2 cellular contexts compared by ENCODE assay signal in the genomic region with DNA sequence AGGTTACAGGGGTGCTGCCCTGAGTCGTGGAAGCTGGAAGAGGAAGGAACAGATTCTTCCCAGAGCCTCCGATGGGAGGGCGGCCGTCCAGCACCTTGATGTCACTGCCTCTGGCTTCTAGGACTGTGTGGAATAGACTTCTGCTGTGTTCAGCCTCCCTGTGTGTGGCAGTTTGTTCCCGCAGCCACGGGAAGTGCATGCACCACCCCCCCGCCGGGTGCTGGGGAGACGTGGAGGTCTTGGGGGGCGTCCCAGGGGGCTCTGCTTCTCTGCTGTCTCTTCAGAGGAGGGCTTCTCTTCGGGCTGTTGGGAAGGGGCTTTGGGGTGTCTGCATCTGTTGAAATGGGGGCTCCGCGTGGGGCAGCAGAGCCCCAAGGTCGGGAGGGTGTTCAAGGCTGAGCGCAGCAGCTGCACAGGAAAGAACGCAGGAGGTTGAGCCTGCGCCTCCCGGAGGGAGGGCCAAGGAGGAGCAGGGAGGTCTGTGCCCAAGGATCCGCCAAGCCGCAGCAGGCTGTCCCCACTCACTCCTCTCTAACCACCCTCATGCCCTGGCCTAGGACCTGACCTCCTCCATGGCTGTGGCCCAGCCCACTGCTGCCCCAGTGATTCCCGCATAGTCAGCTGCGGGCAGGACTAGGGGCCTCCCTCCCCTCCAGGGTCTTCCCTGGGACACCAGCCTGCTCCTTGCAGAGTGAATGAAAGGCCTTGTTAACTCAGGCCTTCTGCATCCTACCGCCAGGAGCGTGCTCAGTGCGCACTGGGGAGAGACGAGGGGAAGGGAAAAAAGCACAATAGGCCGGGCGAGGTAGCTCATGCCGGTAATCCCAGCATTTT.
TF ChIP-seq lines count a peak whose summit lies in the region.

No MANE protein-coding gene starts in this region.

TF ChIP-seq in GM23338, 12 proteins besides CTCF, POLR2A, EP300 and RAD21 (continues in another document):
- no peak for TF ChIP-seq STAT1 (IDR thresholded peaks at IDR 0.05; ENCODE audit: unreplicated experiment)
- TF ChIP-seq, protein P1, sequence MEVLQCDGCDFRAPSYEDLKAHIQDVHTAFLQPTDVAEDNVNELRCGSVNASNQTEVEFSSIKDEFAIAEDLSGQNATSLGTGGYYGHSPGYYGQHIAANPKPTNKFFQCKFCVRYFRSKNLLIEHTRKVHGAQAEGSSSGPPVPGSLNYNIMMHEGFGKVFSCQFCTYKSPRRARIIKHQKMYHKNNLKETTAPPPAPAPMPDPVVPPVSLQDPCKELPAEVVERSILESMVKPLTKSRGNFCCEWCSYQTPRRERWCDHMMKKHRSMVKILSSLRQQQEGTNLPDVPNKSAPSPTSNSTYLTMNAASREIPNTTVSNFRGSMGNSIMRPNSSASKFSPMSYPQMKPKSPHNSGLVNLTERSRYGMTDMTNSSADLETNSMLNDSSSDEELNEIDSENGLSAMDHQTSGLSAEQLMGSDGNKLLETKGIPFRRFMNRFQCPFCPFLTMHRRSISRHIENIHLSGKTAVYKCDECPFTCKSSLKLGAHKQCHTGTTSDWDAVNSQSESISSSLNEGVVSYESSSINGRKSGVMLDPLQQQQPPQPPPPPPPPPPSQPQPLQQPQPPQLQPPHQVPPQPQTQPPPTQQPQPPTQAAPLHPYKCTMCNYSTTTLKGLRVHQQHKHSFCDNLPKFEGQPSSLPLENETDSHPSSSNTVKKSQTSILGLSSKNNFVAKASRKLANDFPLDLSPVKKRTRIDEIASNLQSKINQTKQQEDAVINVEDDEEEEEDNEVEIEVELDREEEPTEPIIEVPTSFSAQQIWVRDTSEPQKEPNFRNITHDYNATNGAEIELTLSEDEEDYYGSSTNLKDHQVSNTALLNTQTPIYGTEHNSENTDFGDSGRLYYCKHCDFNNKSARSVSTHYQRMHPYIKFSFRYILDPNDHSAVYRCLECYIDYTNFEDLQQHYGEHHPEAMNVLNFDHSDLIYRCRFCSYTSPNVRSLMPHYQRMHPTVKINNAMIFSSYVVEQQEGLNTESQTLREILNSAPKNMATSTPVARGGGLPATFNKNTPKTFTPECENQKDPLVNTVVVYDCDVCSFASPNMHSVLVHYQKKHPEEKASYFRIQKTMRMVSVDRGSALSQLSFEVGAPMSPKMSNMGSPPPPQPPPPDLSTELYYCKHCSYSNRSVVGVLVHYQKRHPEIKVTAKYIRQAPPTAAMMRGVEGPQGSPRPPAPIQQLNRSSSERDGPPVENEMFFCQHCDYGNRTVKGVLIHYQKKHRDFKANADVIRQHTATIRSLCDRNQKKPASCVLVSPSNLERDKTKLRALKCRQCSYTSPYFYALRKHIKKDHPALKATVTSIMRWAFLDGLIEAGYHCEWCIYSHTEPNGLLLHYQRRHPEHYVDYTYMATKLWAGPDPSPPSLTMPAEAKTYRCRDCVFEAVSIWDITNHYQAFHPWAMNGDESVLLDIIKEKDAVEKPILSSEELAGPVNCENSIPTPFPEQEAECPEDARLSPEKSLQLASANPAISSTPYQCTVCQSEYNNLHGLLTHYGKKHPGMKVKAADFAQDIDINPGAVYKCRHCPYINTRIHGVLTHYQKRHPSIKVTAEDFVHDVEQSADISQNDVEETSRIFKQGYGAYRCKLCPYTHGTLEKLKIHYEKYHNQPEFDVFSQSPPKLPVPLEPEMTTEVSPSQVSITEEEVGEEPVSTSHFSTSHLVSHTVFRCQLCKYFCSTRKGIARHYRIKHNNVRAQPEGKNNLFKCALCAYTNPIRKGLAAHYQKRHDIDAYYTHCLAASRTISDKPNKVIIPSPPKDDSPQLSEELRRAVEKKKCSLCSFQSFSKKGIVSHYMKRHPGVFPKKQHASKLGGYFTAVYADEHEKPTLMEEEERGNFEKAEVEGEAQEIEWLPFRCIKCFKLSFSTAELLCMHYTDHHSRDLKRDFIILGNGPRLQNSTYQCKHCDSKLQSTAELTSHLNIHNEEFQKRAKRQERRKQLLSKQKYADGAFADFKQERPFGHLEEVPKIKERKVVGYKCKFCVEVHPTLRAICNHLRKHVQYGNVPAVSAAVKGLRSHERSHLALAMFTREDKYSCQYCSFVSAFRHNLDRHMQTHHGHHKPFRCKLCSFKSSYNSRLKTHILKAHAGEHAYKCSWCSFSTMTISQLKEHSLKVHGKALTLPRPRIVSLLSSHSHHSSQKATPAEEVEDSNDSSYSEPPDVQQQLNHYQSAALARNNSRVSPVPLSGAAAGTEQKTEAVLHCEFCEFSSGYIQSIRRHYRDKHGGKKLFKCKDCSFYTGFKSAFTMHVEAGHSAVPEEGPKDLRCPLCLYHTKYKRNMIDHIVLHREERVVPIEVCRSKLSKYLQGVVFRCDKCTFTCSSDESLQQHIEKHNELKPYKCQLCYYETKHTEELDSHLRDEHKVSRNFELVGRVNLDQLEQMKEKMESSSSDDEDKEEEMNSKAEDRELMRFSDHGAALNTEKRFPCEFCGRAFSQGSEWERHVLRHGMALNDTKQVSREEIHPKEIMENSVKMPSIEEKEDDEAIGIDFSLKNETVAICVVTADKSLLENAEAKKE (CRISPR knock-in tag; IDR thresholded peaks at IDR 0.05) = no peak
- TF ChIP-seq EZH2 (IDR thresholded peaks at IDR 0.05; ENCODE audit: low read depth, unreplicated experiment) = no peak
- TF ChIP-seq POLR2AphosphoS5 (IDR thresholded peaks at IDR 0.05; ENCODE audit: low read depth) = no peak
- TF ChIP-seq, protein P2, sequence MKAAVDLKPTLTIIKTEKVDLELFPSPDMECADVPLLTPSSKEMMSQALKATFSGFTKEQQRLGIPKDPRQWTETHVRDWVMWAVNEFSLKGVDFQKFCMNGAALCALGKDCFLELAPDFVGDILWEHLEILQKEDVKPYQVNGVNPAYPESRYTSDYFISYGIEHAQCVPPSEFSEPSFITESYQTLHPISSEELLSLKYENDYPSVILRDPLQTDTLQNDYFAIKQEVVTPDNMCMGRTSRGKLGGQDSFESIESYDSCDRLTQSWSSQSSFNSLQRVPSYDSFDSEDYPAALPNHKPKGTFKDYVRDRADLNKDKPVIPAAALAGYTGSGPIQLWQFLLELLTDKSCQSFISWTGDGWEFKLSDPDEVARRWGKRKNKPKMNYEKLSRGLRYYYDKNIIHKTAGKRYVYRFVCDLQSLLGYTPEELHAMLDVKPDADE (IDR thresholded peaks at IDR 0.05) = no peak
- TF ChIP-seq ZNF331 (CRISPR knock-in tag; IDR thresholded peaks at IDR 0.05; ENCODE audit: low read depth) = no peak
- TF ChIP-seq EZH2phosphoT487 (IDR thresholded peaks at IDR 0.05; ENCODE audit: unreplicated experiment) = no peak
- TF ChIP-seq ZNF114 (CRISPR knock-in tag; IDR thresholded peaks at IDR 0.05) = no peak

TF ChIP-seq in H1, 55 proteins besides CTCF, POLR2A, EP300 and RAD21:
- TF ChIP-seq BACH1 (IDR thresholded peaks at IDR 0.05; ENCODE audit: low read length) (no peak), ATF3 (IDR thresholded peaks at IDR 0.05; ENCODE audit: insufficient read depth, low read depth, low read length) (no peak), SIX5 (IDR thresholded peaks at IDR 0.05; ENCODE audit: low read depth, low read length) (no peak), TAF7 (optimal IDR thresholded peaks at IDR 0.05; ENCODE audit: borderline replicate concordance, low read depth, low read length) (no peak), SAP30 (IDR thresholded peaks at IDR 0.05; ENCODE audit: insufficient read depth, insufficient replicate concordance, low read length) (no peak), RFX5 (IDR thresholded peaks at IDR 0.05; ENCODE audit: borderline replicate concordance, low read depth, low read length) (no peak), ZNF274 (IDR thresholded peaks at IDR 0.05; ENCODE audit: borderline replicate concordance, extremely low read depth, low read length) (no peak), TBP (IDR thresholded peaks at IDR 0.05; ENCODE audit: low read depth, low read length) (no peak), CBX5 (IDR thresholded peaks at IDR 0.05; ENCODE audit: low read depth, low read length) (no peak), CREB1 (IDR thresholded peaks at IDR 0.05) (no peak), SP2 (IDR thresholded peaks at IDR 0.05; ENCODE audit: low read length) (no peak), RNF2 (IDR thresholded peaks at IDR 0.05; ENCODE audit: borderline replicate concordance, low read depth, low read length, missing control alignments, poor library complexity, severe bottlenecking) (no peak), CEBPB (IDR thresholded peaks at IDR 0.05; ENCODE audit: low read depth, low read length) (no peak), SIRT6 (IDR thresholded peaks at IDR 0.05; ENCODE audit: low read length) (no peak), CHD2 (IDR thresholded peaks at IDR 0.05; ENCODE audit: low read length) (no peak), CTBP2 (IDR thresholded peaks at IDR 0.05; ENCODE audit: borderline replicate concordance, insufficient read depth, insufficient read length, low read length) (no peak)
- TF ChIP-seq, protein P3, sequence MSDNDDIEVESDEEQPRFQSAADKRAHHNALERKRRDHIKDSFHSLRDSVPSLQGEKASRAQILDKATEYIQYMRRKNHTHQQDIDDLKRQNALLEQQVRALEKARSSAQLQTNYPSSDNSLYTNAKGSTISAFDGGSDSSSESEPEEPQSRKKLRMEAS (IDR thresholded peaks at IDR 0.05) = no peak
TF ChIP-seq in H1: peak in this region for 0.
